ENCODE assay signal across 1 cellular context in genomic region chr2:157938556-157938955, GRCh38.
TF ChIP-seq lines count a peak whose summit lies in the region.

No MANE protein-coding gene starts in this region.

TF ChIP-seq in K562, 482 proteins besides CTCF, POLR2A, EP300 and RAD21 (continued from another document and continues in another):
- no peak for TF ChIP-seq TRIM25 (IDR thresholded peaks at IDR 0.05; ENCODE audit: borderline replicate concordance)
- TF ChIP-seq BACH1 (tag; IDR thresholded peaks at IDR 0.05) = 0 out of 2 replicates have a peak, but pooled peaks have one; percentile 10
- TF ChIP-seq RFX7 (CRISPR knock-in tag; IDR thresholded peaks at IDR 0.05) = no peak
- no peak for TF ChIP-seq POU5F1 (IDR thresholded peaks at IDR 0.05; ENCODE audit: borderline replicate concordance, low read depth, low read length, partially characterized antibody)
- no peak for TF ChIP-seq TAF9B (IDR thresholded peaks at IDR 0.05; ENCODE audit: partially characterized antibody)
- TF ChIP-seq GTF2E2 (tag; IDR thresholded peaks at IDR 0.05) = no peak
- TF ChIP-seq, protein P1, sequence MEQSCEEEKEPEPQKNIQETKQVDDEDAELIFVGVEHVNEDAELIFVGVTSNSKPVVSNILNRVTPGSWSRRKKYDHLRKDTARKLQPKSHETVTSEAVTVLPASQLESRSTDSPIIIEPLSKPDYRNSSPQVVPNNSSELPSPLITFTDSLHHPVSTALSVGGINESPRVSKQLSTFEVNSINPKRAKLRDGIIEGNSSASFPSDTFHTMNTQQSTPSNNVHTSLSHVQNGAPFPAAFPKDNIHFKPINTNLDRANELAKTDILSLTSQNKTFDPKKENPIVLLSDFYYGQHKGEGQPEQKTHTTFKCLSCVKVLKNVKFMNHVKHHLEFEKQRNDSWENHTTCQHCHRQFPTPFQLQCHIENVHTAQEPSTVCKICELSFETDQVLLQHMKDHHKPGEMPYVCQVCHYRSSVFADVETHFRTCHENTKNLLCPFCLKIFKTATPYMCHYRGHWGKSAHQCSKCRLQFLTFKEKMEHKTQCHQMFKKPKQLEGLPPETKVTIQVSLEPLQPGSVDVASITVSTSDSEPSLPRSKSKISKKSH (CRISPR knock-in tag; IDR thresholded peaks at IDR 0.05) = no peak
- peak; percentile 73 for TF ChIP-seq TEAD4 (IDR thresholded peaks at IDR 0.05; ENCODE audit: low read length)
- no peak for TF ChIP-seq TEAD4 (CRISPR knock-in tag; IDR thresholded peaks at IDR 0.05; ENCODE audit: borderline replicate concordance)
- no peak for TF ChIP-seq MITF (IDR thresholded peaks at IDR 0.05)
- no peak for TF ChIP-seq PHTF2 (CRISPR knock-in tag; IDR thresholded peaks at IDR 0.05)
- TF ChIP-seq L3MBTL2 (IDR thresholded peaks at IDR 0.05) = peak; percentile 28; the same call in 1 of the 2 replicates
- TF ChIP-seq PHF21A (IDR thresholded peaks at IDR 0.05; ENCODE audit: borderline replicate concordance, low read depth) = no peak
- no peak for TF ChIP-seq CEBPB (tag; IDR thresholded peaks at IDR 0.05)
- TF ChIP-seq GATAD2B (IDR thresholded peaks at IDR 0.05; ENCODE audit: borderline replicate concordance) = no peak
- TF ChIP-seq NR2C1 (IDR thresholded peaks at IDR 0.05) = peak; percentile 81
- peak; percentile 90 for TF ChIP-seq NR2C1 (tag; IDR thresholded peaks at IDR 0.05)
- no peak for TF ChIP-seq CREBBP (IDR thresholded peaks at IDR 0.05; ENCODE audit: low read depth, low read length)
- TF ChIP-seq RUNX1 (IDR thresholded peaks at IDR 0.05; ENCODE audit: low read depth) = no peak
- 0 out of 2 replicates have a peak, but pooled peaks have one; percentile 16 for TF ChIP-seq ZNF583 (CRISPR knock-in tag; IDR thresholded peaks at IDR 0.05)
- TF ChIP-seq HMBOX1 (IDR thresholded peaks at IDR 0.05) = no peak
- TF ChIP-seq ZBTB11 (CRISPR knock-in tag; IDR thresholded peaks at IDR 0.05) = no peak
- TF ChIP-seq RCOR1 (IDR thresholded peaks at IDR 0.05; ENCODE audit: borderline replicate concordance in 1 of 2, low read depth in 2 of 2, low read length in 2 of 2) = 0 out of 4 replicates have a peak, but pooled peaks of 1 of the 2 experiments have one; percentile 37
- TF ChIP-seq KDM1A (IDR thresholded peaks at IDR 0.05) = peak; percentile 24 to 34; a peak in 1 of 4 replicates
- TF ChIP-seq ZC3H11A (IDR thresholded peaks at IDR 0.05; ENCODE audit: low read depth, low read length) = no peak
- TF ChIP-seq ZNF764 (CRISPR knock-in tag; IDR thresholded peaks at IDR 0.05; ENCODE audit: low read depth) = no peak
- TF ChIP-seq FOSL1 (tag; conservative IDR thresholded peaks at IDR 0.05) = 0 out of 2 replicates have a peak, but pooled peaks have one; percentile 7
- peak; percentile 75 for TF ChIP-seq NR2C2 (CRISPR knock-in tag; IDR thresholded peaks at IDR 0.05)
- TF ChIP-seq NR2C2 (tag; IDR thresholded peaks at IDR 0.05) = peak; percentile 91
- TF ChIP-seq HDAC8 (tag; IDR thresholded peaks at IDR 0.05) = no peak
- TF ChIP-seq FOXJ2 (tag; IDR thresholded peaks at IDR 0.05) = peak; percentile 22; the same call in 1 of the 2 replicates
- TF ChIP-seq, protein P2, sequence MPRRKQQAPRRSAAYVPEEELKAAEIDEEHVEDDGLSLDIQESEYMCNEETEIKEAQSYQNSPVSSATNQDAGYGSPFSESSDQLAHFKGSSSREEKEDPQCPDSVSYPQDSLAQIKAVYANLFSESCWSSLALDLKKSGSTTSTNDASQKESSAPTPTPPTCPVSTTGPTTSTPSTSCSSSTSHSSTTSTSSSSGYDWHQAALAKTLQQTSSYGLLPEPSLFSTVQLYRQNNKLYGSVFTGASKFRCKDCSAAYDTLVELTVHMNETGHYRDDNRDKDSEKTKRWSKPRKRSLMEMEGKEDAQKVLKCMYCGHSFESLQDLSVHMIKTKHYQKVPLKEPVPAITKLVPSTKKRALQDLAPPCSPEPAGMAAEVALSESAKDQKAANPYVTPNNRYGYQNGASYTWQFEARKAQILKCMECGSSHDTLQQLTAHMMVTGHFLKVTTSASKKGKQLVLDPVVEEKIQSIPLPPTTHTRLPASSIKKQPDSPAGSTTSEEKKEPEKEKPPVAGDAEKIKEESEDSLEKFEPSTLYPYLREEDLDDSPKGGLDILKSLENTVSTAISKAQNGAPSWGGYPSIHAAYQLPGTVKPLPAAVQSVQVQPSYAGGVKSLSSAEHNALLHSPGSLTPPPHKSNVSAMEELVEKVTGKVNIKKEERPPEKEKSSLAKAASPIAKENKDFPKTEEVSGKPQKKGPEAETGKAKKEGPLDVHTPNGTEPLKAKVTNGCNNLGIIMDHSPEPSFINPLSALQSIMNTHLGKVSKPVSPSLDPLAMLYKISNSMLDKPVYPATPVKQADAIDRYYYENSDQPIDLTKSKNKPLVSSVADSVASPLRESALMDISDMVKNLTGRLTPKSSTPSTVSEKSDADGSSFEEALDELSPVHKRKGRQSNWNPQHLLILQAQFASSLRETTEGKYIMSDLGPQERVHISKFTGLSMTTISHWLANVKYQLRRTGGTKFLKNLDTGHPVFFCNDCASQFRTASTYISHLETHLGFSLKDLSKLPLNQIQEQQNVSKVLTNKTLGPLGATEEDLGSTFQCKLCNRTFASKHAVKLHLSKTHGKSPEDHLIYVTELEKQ (CRISPR knock-in tag; IDR thresholded peaks at IDR 0.05) = no peak
- TF ChIP-seq TBL1XR1 (IDR thresholded peaks at IDR 0.05; ENCODE audit: low read length in 2 of 2) = no peak
- TF ChIP-seq NR2F6 (CRISPR knock-in tag; IDR thresholded peaks at IDR 0.05) = 0 out of 2 replicates have a peak, but pooled peaks have one; percentile 40
- 0 out of 4 replicates have a peak, but pooled peaks of 1 of the 2 experiments have one; percentile 20 for TF ChIP-seq MAZ (CRISPR knock-in tag; conservative IDR thresholded peaks at IDR 0.05 in 1 of 2, IDR thresholded peaks at IDR 0.05 in 1 of 2)
- TF ChIP-seq CBFA2T3 (IDR thresholded peaks at IDR 0.05) = no peak
- TF ChIP-seq CREB1 (IDR thresholded peaks at IDR 0.05) = no peak
- TF ChIP-seq CREB1 (CRISPR knock-in tag; IDR thresholded peaks at IDR 0.05) = no peak
- no peak for TF ChIP-seq ZNF143 (CRISPR knock-in tag; IDR thresholded peaks at IDR 0.05)
- no peak for TF ChIP-seq ZMIZ1 (IDR thresholded peaks at IDR 0.05; ENCODE audit: low read depth in 2 of 2, low read length in 2 of 2)
- no peak; the same call in 1 of the 2 replicates for TF ChIP-seq NR4A1 (CRISPR knock-in tag; IDR thresholded peaks at IDR 0.05)
- TF ChIP-seq NR4A1 (tag; IDR thresholded peaks at IDR 0.05) = no peak
- TF ChIP-seq ZSCAN32 (CRISPR knock-in tag; IDR thresholded peaks at IDR 0.05) = no peak
- peak; percentile 73 to 87; a peak in 3 of 4 replicates for TF ChIP-seq TEAD1 (CRISPR knock-in tag; IDR thresholded peaks at IDR 0.05)
- TF ChIP-seq NCOA2 (IDR thresholded peaks at IDR 0.05; ENCODE audit: partially characterized antibody in 2 of 2) = no peak
- 0 out of 2 replicates have a peak, but pooled peaks have one; percentile 22 for TF ChIP-seq ZFP1 (CRISPR knock-in tag; IDR thresholded peaks at IDR 0.05)
- 0 out of 2 replicates have a peak, but pooled peaks have one; percentile 28 for TF ChIP-seq HEY1 (CRISPR knock-in tag; IDR thresholded peaks at IDR 0.05; ENCODE audit: borderline replicate concordance)
- 0 out of 2 replicates have a peak, but pooled peaks have one; percentile 20 for TF ChIP-seq ZBTB17 (CRISPR knock-in tag; IDR thresholded peaks at IDR 0.05)
- TF ChIP-seq ZNF12 (CRISPR knock-in tag; IDR thresholded peaks at IDR 0.05) = no peak
- no peak for TF ChIP-seq NELFE (IDR thresholded peaks at IDR 0.05; ENCODE audit: insufficient read depth, insufficient read length)
- no peak for TF ChIP-seq TOE1 (IDR thresholded peaks at IDR 0.05; ENCODE audit: borderline replicate concordance)
- peak; percentile 44; the same call in 1 of the 2 replicates for TF ChIP-seq TOE1 (CRISPR knock-in tag; IDR thresholded peaks at IDR 0.05; ENCODE audit: borderline replicate concordance, low read depth)
